12 cellular contexts compared by ENCODE assay signal in genomic region chr2:141195087-141195486, GRCh38.
"Had no signal": no experiment of that assay in that cellular context is flagged by ENCODE, and none has a peak within 500 bp of the region (broad histone marks: within the 10 kb centered on the region; RNA-seq: fewer than 3 reads in every experiment).

No MANE protein-coding gene starts in this region.

- DNase-seq: activated naive CD4-positive, alpha-beta T cell treated with anti-CD3 and anti-CD28 coated beads, Interleukin-2, amount 10 ng/mL, durations not matched to agents 7 days and 5 days; amniotic stem cell; cerebellar nuclear complex; left colon; mammary epithelial cell; occipital lobe; sigmoid colon; stimulated activated CD4-positive, alpha-beta T cell treated with anti-CD3 and anti-CD28 coated beads, Interleukin-4, amount 100 ng/mL, for 24 hours; stimulated activated naive CD8-positive, alpha-beta T cell treated with anti-CD3 and anti-CD28 coated beads, Interleukin-15, amount 100 ng/mL, for 72 hours; testis had no signal

- H3K4me3 ChIP-seq: sigmoid colon, testis had no signal

- H3K27me3 ChIP-seq: sigmoid colon, testis had no signal

- ATAC-seq: activated CD4-positive, CD25-positive, alpha-beta regulatory T cell treated with anti-CD3 and anti-CD28 coated beads, Interleukin-2, amount 50 U/mL, for 24 hours; left colon; natural killer cell treated with Interleukin-12 subunit alpha and Interleukin-12 subunit beta and Interleukin-15 and Interleukin-18, amount 100 ng/mL, for 72 hours; stimulated activated naive CD8-positive, alpha-beta T cell treated with anti-CD3 and anti-CD28 coated beads, Interleukin-15, amount 100 ng/mL, for 72 hours had no signal

- H3K9me3 ChIP-seq: sigmoid colon, testis had no signal

- H3K36me3 ChIP-seq: sigmoid colon had no signal

- H3K27ac ChIP-seq: sigmoid colon, testis had no signal

- H3K4me1 ChIP-seq: sigmoid colon, testis had no signal
